Comparison of ENCODE assay signal across 26 cellular contexts in genomic region chr4:6121276-6121850, GRCh38.
"Had no signal": no experiment of that assay in that cellular context is flagged by ENCODE, and none has a peak within 500 bp of the region (broad histone marks: within the 10 kb centered on the region; RNA-seq: fewer than 3 reads in every experiment).

No MANE protein-coding gene starts in this region.

- H3K27me3 ChIP-seq: ascending aorta, body of pancreas had no signal

- H3K9me3 Mint-ChIP-seq: activated B cell treated with CpG ODN at 0.5 μM for 24 hours; activated CD4-positive, alpha-beta memory T cell treated with anti-CD3 and anti-CD28 coated beads for 36 hours; activated CD4-positive, alpha-beta T cell treated with anti-CD3 and anti-CD28 coated beads, Interleukin-2, amount 10 ng/mL, durations not matched to agents 7 days and 5 days; activated naive CD4-positive, alpha-beta T cell treated with anti-CD3 and anti-CD28 coated beads, Interleukin-2, amount 50 U/mL, for 72 hours; activated naive CD8-positive, alpha-beta T cell treated with anti-CD3 and anti-CD28 coated beads, Interleukin-2, amount 50 U/mL, for 24 hours; T-cell had no signal

- ATAC-seq: activated naive CD4-positive, alpha-beta T cell treated with anti-CD3 and anti-CD28 coated beads, Interleukin-2, amount 50 U/mL, for 72 hours; activated naive CD8-positive, alpha-beta T cell treated with anti-CD3 and anti-CD28 coated beads, Interleukin-2, amount 50 U/mL, for 24 hours; body of pancreas; PC-3; T-cell had no signal

- H3K4me1 ChIP-seq: ascending aorta, body of pancreas had no signal

- H3K36me3 Mint-ChIP-seq: activated CD4-positive, alpha-beta memory T cell treated with anti-CD3 and anti-CD28 coated beads for 36 hours; activated naive CD4-positive, alpha-beta T cell treated with anti-CD3 and anti-CD28 coated beads, Interleukin-2, amount 50 U/mL, for 72 hours; T-cell had no signal

- H3K9me3 ChIP-seq: ascending aorta, body of pancreas had no signal

- H3K27ac ChIP-seq: ascending aorta, body of pancreas had no signal

- H3K4me1 Mint-ChIP-seq: activated B cell treated with CpG ODN at 0.5 μM for 24 hours, T-cell had no signal

- H3K4me3 ChIP-seq: ascending aorta, body of pancreas had no signal

- DNase-seq: activated B cell treated with CpG ODN at 0.5 μM for 24 hours; activated CD4-positive, alpha-beta memory T cell treated with anti-CD3 and anti-CD28 coated beads for 36 hours; activated CD4-positive, alpha-beta T cell treated with anti-CD3 and anti-CD28 coated beads for 1 hour; activated CD4-positive, alpha-beta T cell treated with anti-CD3 and anti-CD28 coated beads, Interleukin-2, amount 10 ng/mL, durations not matched to agents 7 days and 5 days; activated naive CD4-positive, alpha-beta T cell treated with Interleukin-2 at 50 U/mL for 16 hours; activated naive CD8-positive, alpha-beta T cell treated with anti-CD3 and anti-CD28 coated beads, Interleukin-2, amount 50 U/mL, for 24 hours; activated T-cell treated with anti-CD3 and anti-CD28 coated beads, Interleukin-2, amount 50 U/mL, for 1 hour; amniotic stem cell; body of pancreas; Kasumi-1; KBM-7; NCI-H1105 treated with DMSO at 0.1 percent for 48 hours; NCI-H1436 treated with DMSO at 0.1 percent for 48 hours; NCI-H187; NCI-H2081; NCI-H510A treated with DMSO at 0.1 percent for 48 hours; PC-3; SHP77; T-cell; T-helper 2 cell; T1000 had no signal

- H3K27ac Mint-ChIP-seq: activated B cell treated with CpG ODN at 0.5 μM for 24 hours; activated CD4-positive, alpha-beta memory T cell treated with anti-CD3 and anti-CD28 coated beads for 36 hours; activated CD4-positive, alpha-beta T cell treated with anti-CD3 and anti-CD28 coated beads, Interleukin-2, amount 10 ng/mL, durations not matched to agents 7 days and 5 days; activated naive CD8-positive, alpha-beta T cell treated with anti-CD3 and anti-CD28 coated beads, Interleukin-2, amount 50 U/mL, for 24 hours; T-cell had no signal

- FAIRE-seq: bronchial epithelial cell, RCC 7860, TTC549 had no signal

- H3K36me3 ChIP-seq: ascending aorta had no signal

- H3K4me3 Mint-ChIP-seq: activated B cell treated with CpG ODN at 0.5 μM for 24 hours; activated CD4-positive, alpha-beta memory T cell treated with anti-CD3 and anti-CD28 coated beads for 36 hours; activated CD4-positive, alpha-beta T cell treated with anti-CD3 and anti-CD28 coated beads, Interleukin-2, amount 10 ng/mL, durations not matched to agents 7 days and 5 days; activated naive CD8-positive, alpha-beta T cell treated with anti-CD3 and anti-CD28 coated beads, Interleukin-2, amount 50 U/mL, for 24 hours; T-cell had no signal
